1 cellular context compared by ENCODE assay signal in the genomic region with DNA sequence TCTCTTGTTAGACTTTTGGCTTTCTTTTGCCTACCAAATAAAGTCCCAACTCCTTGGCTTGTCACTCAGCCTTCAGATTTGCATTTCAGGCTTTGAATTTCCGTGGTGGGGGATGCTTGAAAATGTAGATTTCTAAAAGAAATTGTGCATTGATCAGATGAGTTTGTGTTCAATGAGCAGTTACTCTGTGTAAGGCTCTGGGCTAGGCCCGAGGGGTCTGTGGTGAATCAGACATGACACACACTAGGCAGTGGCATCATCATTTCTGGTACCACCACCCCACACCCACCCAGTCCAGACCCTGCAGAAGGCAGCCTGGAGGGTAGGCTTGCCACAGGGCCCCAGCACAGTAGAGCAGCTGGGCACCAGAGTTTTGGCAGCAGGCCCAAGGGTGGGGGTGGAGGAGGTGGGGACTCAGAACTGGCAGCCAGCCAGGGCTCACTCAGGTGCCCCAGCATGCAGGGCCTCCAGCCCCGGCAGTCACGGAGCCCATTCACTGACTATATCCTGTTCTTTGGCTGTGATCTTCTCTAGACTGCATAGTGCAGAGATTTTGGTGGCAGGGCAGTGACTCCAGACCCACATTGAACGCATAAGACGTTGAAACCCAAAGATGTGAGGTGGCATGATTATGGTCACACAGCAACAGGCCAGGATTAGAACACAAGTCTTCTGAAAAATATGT.
A peak's percentile ranks its signal among the peaks of the same experiment; 100 is the strongest.
TF ChIP-seq lines count a peak whose summit lies in the region.

No MANE protein-coding gene starts in this region.

TF ChIP-seq in HEK293, 187 proteins besides CTCF, POLR2A, EP300 and RAD21 (continued from another document and continues in another):
- TF ChIP-seq ZNF391 (tag by site-specific recombination; IDR thresholded peaks at IDR 0.05; ENCODE audit: borderline replicate concordance, low read depth): no peak
- TF ChIP-seq OSR2 (tag by site-specific recombination; IDR thresholded peaks at IDR 0.05): peak; percentile 27; the same call in 1 of the 2 replicates
- peak; percentile 91 for TF ChIP-seq ZNF423 (tag by site-specific recombination; IDR thresholded peaks at IDR 0.05)
- TF ChIP-seq, protein P1, sequence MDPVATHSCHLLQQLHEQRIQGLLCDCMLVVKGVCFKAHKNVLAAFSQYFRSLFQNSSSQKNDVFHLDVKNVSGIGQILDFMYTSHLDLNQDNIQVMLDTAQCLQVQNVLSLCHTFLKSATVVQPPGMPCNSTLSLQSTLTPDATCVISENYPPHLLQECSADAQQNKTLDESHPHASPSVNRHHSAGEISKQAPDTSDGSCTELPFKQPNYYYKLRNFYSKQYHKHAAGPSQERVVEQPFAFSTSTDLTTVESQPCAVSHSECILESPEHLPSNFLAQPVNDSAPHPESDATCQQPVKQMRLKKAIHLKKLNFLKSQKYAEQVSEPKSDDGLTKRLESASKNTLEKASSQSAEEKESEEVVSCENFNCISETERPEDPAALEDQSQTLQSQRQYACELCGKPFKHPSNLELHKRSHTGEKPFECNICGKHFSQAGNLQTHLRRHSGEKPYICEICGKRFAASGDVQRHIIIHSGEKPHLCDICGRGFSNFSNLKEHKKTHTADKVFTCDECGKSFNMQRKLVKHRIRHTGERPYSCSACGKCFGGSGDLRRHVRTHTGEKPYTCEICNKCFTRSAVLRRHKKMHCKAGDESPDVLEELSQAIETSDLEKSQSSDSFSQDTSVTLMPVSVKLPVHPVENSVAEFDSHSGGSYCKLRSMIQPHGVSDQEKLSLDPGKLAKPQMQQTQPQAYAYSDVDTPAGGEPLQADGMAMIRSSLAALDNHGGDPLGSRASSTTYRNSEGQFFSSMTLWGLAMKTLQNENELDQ (tag by site-specific recombination; IDR thresholded peaks at IDR 0.05; ENCODE audit: low read depth): no peak
- TF ChIP-seq ZBTB8A (tag by site-specific recombination; IDR thresholded peaks at IDR 0.05): peak; percentile 79
- no peak for TF ChIP-seq ZNF623 (tag by site-specific recombination; IDR thresholded peaks at IDR 0.05)
- no peak for TF ChIP-seq KLF16 (tag by site-specific recombination; IDR thresholded peaks at IDR 0.05)
- peak; percentile 63; the same call in 1 of the 2 replicates for TF ChIP-seq ZBTB48 (tag by site-specific recombination; IDR thresholded peaks at IDR 0.05)
- TF ChIP-seq, protein P2, sequence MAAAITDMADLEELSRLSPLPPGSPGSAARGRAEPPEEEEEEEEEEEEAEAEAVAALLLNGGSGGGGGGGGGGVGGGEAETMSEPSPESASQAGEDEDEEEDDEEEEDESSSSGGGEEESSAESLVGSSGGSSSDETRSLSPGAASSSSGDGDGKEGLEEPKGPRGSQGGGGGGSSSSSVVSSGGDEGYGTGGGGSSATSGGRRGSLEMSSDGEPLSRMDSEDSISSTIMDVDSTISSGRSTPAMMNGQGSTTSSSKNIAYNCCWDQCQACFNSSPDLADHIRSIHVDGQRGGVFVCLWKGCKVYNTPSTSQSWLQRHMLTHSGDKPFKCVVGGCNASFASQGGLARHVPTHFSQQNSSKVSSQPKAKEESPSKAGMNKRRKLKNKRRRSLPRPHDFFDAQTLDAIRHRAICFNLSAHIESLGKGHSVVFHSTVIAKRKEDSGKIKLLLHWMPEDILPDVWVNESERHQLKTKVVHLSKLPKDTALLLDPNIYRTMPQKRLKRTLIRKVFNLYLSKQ (tag by site-specific recombination; IDR thresholded peaks at IDR 0.05; ENCODE audit: borderline replicate concordance): no peak
- peak; percentile 71; the same call in 1 of the 2 replicates for TF ChIP-seq ZNF324 (tag by site-specific recombination; IDR thresholded peaks at IDR 0.05)
- TF ChIP-seq ZBTB17 (tag by site-specific recombination; IDR thresholded peaks at IDR 0.05): peak; percentile 74
- no peak for TF ChIP-seq MYNN (tag by site-specific recombination; IDR thresholded peaks at IDR 0.05; ENCODE audit: borderline replicate concordance)
- 0 out of 2 replicates have a peak, but pooled peaks have one; percentile 40 for TF ChIP-seq KLF8 (tag by site-specific recombination; IDR thresholded peaks at IDR 0.05)
- TF ChIP-seq, protein P3, sequence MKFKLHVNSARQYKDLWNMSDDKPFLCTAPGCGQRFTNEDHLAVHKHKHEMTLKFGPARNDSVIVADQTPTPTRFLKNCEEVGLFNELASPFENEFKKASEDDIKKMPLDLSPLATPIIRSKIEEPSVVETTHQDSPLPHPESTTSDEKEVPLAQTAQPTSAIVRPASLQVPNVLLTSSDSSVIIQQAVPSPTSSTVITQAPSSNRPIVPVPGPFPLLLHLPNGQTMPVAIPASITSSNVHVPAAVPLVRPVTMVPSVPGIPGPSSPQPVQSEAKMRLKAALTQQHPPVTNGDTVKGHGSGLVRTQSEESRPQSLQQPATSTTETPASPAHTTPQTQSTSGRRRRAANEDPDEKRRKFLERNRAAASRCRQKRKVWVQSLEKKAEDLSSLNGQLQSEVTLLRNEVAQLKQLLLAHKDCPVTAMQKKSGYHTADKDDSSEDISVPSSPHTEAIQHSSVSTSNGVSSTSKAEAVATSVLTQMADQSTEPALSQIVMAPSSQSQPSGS (tag by site-specific recombination; IDR thresholded peaks at IDR 0.05; ENCODE audit: low read depth): no peak
- TF ChIP-seq ZNF138 (tag by site-specific recombination; IDR thresholded peaks at IDR 0.05; ENCODE audit: borderline replicate concordance): no peak
- no peak for TF ChIP-seq GFI1B (tag by site-specific recombination; IDR thresholded peaks at IDR 0.05)
- TF ChIP-seq, protein P4, sequence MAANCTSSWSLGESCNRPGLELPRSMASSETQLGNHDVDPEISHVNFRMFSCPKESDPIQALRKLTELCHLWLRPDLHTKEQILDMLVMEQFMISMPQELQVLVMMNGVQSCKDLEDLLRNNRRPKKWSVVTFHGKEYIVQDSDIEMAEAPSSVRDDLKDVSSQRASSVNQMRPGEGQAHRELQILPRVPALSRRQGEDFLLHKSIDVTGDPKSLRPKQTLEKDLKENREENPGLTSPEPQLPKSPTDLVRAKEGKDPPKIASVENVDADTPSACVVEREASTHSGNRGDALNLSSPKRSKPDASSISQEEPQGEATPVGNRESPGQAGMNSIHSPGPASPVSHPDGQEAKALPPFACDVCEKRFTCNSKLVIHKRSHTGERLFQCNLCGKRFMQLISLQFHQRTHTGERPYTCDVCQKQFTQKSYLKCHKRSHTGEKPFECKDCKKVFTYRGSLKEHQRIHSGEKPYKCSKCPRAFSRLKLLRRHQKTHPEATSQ (tag by site-specific recombination; IDR thresholded peaks at IDR 0.05): no peak
- TF ChIP-seq, protein P5, sequence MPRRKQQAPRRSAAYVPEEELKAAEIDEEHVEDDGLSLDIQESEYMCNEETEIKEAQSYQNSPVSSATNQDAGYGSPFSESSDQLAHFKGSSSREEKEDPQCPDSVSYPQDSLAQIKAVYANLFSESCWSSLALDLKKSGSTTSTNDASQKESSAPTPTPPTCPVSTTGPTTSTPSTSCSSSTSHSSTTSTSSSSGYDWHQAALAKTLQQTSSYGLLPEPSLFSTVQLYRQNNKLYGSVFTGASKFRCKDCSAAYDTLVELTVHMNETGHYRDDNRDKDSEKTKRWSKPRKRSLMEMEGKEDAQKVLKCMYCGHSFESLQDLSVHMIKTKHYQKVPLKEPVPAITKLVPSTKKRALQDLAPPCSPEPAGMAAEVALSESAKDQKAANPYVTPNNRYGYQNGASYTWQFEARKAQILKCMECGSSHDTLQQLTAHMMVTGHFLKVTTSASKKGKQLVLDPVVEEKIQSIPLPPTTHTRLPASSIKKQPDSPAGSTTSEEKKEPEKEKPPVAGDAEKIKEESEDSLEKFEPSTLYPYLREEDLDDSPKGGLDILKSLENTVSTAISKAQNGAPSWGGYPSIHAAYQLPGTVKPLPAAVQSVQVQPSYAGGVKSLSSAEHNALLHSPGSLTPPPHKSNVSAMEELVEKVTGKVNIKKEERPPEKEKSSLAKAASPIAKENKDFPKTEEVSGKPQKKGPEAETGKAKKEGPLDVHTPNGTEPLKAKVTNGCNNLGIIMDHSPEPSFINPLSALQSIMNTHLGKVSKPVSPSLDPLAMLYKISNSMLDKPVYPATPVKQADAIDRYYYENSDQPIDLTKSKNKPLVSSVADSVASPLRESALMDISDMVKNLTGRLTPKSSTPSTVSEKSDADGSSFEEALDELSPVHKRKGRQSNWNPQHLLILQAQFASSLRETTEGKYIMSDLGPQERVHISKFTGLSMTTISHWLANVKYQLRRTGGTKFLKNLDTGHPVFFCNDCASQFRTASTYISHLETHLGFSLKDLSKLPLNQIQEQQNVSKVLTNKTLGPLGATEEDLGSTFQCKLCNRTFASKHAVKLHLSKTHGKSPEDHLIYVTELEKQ (tag by site-specific recombination; IDR thresholded peaks at IDR 0.05; ENCODE audit: borderline replicate concordance): no peak
- peak; percentile 80 for TF ChIP-seq KLF1 (tag by site-specific recombination; IDR thresholded peaks at IDR 0.05)
- TF ChIP-seq ZNF510 (tag by site-specific recombination; IDR thresholded peaks at IDR 0.05; ENCODE audit: insufficient replicate concordance): no peak
- TF ChIP-seq ZNF112 (tag by site-specific recombination; IDR thresholded peaks at IDR 0.05): no peak
- no peak for TF ChIP-seq ZNF560 (tag by site-specific recombination; IDR thresholded peaks at IDR 0.05; ENCODE audit: borderline replicate concordance)
- TF ChIP-seq TRIM28 (IDR thresholded peaks at IDR 0.05; ENCODE audit: borderline replicate concordance, low read length): 0 out of 2 replicates have a peak, but pooled peaks have one; percentile 40
- no peak for TF ChIP-seq ZNF155 (tag by site-specific recombination; IDR thresholded peaks at IDR 0.05)
- no peak for TF ChIP-seq ZNF621 (tag by site-specific recombination; IDR thresholded peaks at IDR 0.05)
- TF ChIP-seq ZNF544 (tag by site-specific recombination; IDR thresholded peaks at IDR 0.05): peak; percentile 75; the same call in 1 of the 2 replicates
- peak; percentile 54 for TF ChIP-seq GLIS1 (tag by site-specific recombination; IDR thresholded peaks at IDR 0.05)
- TF ChIP-seq, protein P6, sequence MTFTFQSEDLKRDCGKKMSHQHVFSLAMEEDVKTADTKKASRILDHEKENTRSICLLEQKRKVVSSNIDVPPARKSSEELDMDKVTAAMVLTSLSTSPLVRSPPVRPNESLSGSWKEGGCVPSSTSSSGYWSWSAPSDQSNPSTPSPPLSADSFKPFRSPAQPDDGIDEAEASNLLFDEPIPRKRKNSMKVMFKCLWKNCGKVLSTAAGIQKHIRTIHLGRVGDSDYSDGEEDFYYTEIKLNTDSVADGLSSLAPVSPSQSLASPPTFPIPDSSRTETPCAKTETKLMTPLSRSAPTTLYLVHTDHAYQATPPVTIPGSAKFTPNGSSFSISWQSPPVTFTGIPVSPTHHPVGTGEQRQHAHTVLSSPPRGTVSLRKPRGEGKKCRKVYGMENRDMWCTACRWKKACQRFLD (tag by site-specific recombination; IDR thresholded peaks at IDR 0.05): no peak
- TF ChIP-seq IKZF3 (tag by site-specific recombination; IDR thresholded peaks at IDR 0.05): peak; percentile 24; the same call in 1 of the 2 replicates
- no peak for TF ChIP-seq BCL11A (tag by site-specific recombination; IDR thresholded peaks at IDR 0.05; ENCODE audit: low read depth)
- no peak for TF ChIP-seq WT1 (tag by site-specific recombination; IDR thresholded peaks at IDR 0.05)
- TF ChIP-seq ZNF146 (tag by site-specific recombination; IDR thresholded peaks at IDR 0.05): no peak
- peak; percentile 91 for TF ChIP-seq EGR2 (tag by site-specific recombination; IDR thresholded peaks at IDR 0.05; ENCODE audit: low read depth)
- TF ChIP-seq ZNF202 (tag by site-specific recombination; IDR thresholded peaks at IDR 0.05; ENCODE audit: borderline replicate concordance): no peak
- no peak for TF ChIP-seq GLI2 (tag by site-specific recombination; IDR thresholded peaks at IDR 0.05; ENCODE audit: borderline replicate concordance, low read depth)
- TF ChIP-seq GLIS2 (tag by site-specific recombination; IDR thresholded peaks at IDR 0.05): peak; percentile 63
- TF ChIP-seq KLF7 (tag by site-specific recombination; IDR thresholded peaks at IDR 0.05; ENCODE audit: borderline replicate concordance): 0 out of 2 replicates have a peak, but pooled peaks have one; percentile 16
- TF ChIP-seq ZNF132 (tag by site-specific recombination; IDR thresholded peaks at IDR 0.05; ENCODE audit: borderline replicate concordance): no peak
- TF ChIP-seq, protein P7, sequence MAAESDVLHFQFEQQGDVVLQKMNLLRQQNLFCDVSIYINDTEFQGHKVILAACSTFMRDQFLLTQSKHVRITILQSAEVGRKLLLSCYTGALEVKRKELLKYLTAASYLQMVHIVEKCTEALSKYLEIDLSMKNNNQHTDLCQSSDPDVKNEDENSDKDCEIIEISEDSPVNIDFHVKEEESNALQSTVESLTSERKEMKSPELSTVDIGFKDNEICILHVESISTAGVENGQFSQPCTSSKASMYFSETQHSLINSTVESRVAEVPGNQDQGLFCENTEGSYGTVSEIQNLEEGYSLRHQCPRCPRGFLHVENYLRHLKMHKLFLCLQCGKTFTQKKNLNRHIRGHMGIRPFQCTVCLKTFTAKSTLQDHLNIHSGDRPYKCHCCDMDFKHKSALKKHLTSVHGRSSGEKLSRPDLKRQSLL (tag by site-specific recombination; IDR thresholded peaks at IDR 0.05): peak; percentile 50
- TF ChIP-seq ZNF174 (tag by site-specific recombination; IDR thresholded peaks at IDR 0.05): no peak
- TF ChIP-seq, protein P8, sequence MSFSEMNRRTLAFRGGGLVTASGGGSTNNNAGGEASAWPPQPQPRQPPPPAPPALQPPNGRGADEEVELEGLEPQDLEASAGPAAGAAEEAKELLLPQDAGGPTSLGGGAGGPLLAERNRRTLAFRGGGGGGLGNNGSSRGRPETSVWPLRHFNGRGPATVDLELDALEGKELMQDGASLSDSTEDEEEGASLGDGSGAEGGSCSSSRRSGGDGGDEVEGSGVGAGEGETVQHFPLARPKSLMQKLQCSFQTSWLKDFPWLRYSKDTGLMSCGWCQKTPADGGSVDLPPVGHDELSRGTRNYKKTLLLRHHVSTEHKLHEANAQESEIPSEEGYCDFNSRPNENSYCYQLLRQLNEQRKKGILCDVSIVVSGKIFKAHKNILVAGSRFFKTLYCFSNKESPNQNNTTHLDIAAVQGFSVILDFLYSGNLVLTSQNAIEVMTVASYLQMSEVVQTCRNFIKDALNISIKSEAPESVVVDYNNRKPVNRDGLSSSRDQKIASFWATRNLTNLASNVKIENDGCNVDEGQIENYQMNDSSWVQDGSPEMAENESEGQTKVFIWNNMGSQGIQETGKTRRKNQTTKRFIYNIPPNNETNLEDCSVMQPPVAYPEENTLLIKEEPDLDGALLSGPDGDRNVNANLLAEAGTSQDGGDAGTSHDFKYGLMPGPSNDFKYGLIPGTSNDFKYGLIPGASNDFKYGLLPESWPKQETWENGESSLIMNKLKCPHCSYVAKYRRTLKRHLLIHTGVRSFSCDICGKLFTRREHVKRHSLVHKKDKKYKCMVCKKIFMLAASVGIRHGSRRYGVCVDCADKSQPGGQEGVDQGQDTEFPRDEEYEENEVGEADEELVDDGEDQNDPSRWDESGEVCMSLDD (tag by site-specific recombination; IDR thresholded peaks at IDR 0.05): peak; percentile 54
- no peak for TF ChIP-seq BCL11B (tag by site-specific recombination; IDR thresholded peaks at IDR 0.05; ENCODE audit: low read depth)
- TF ChIP-seq ZNF16 (tag by site-specific recombination; IDR thresholded peaks at IDR 0.05; ENCODE audit: low read depth): no peak
